1 cellular context compared by ENCODE assay signal in genomic region chr15:34370129-34370528, GRCh38.
TF ChIP-seq lines count a peak whose summit lies in the region.

No MANE protein-coding gene starts in this region.

TF ChIP-seq in GM12891, 5 proteins besides CTCF, POLR2A, EP300 and RAD21:
- TF ChIP-seq TAF1 (IDR thresholded peaks at IDR 0.05; ENCODE audit: low read depth, low read length), result no peak
- TF ChIP-seq SPI1 (IDR thresholded peaks at IDR 0.05; ENCODE audit: low read depth, low read length), result peak; percentile 95
